In genomic region chr20:16528078-16528477, GRCh38 we compare ENCODE assay signal across 9 cellular contexts. TPM values are rescaled to one million over a fixed set of nuclear protein-coding genes. Genes with fewer than 3 reads are reported as not detected.
DNase-seq lines count a peak whose midpoint lies in the region; ATAC-seq, FAIRE-seq and TF ChIP-seq lines count a peak whose summit lies in the region.
"Had no signal": no experiment of that assay in that cellular context is flagged by ENCODE, and none has a peak within 500 bp of the region (broad histone marks: within the 10 kb centered on the region; RNA-seq: fewer than 3 reads in every experiment).

No MANE protein-coding gene starts in this region.

- H3K9me3 ChIP-seq in gastroesophageal sphincter: no peaks in the 10 kb centered on the region
- no peaks in the 10 kb centered on the region for H3K9me3 ChIP-seq in thymus (ENCODE audit: control insufficient read depth)
- H3K9me3 ChIP-seq: SJSA1 had no signal

- no peaks in the 10 kb centered on the region for H3K27me3 Mint-ChIP-seq in activated naive CD4-positive, alpha-beta T cell treated with anti-CD3 and anti-CD28 coated beads, Interleukin-2, amount 10 ng/mL, durations not matched to agents 7 days and 5 days

- no peaks in the 10 kb centered on the region for H3K4me1 Mint-ChIP-seq in activated naive CD4-positive, alpha-beta T cell treated with anti-CD3 and anti-CD28 coated beads, Interleukin-2, amount 10 ng/mL, durations not matched to agents 7 days and 5 days

- DNase-seq in HTR-8/SVneo (ENCODE audit: insufficient read length, low spot score) (peak; percentile 38), RKO (ENCODE audit: low spot score) (peak; percentile 51), retina (no peak)
- no peak for DNase-seq in activated naive CD4-positive, alpha-beta T cell treated with Interleukin-2 at 50 U/mL for 16 hours
- no peak for DNase-seq in activated naive CD4-positive, alpha-beta T cell treated with anti-CD3 and anti-CD28 coated beads, Interleukin-2, amount 10 ng/mL, durations not matched to agents 7 days and 5 days

- H3K27ac ChIP-seq in gastroesophageal sphincter (no peak overlapping the region), thymus (ENCODE audit: low read depth) (peak overlapping the region; percentile 42)
- H3K27ac ChIP-seq: SJSA1 had no signal

- TF ChIP-seq POLR2A in gastroesophageal sphincter (IDR thresholded peaks at IDR 0.05): no peak

- H3K4me1 ChIP-seq in gastroesophageal sphincter: peaks cover 0 to 10% (median 0%) of the 10 kb centered on the region in 3 donors
- H3K4me1 ChIP-seq in thymus (ENCODE audit: control insufficient read depth, insufficient read depth, low read length): no peaks in the 10 kb centered on the region

- H3K27ac Mint-ChIP-seq in activated naive CD4-positive, alpha-beta T cell treated with anti-CD3 and anti-CD28 coated beads, Interleukin-2, amount 10 ng/mL, durations not matched to agents 7 days and 5 days: no peak overlapping the region

- TF ChIP-seq CTCF in gastroesophageal sphincter (IDR thresholded peaks at IDR 0.05): no peak

- no peak for FAIRE-seq in HTR-8/SVneo (lab: Jason Lieb, UNC)

- no peak overlapping the region for H3K4me3 Mint-ChIP-seq in activated naive CD4-positive, alpha-beta T cell treated with anti-CD3 and anti-CD28 coated beads, Interleukin-2, amount 10 ng/mL, durations not matched to agents 7 days and 5 days

- ATAC-seq in gastroesophageal sphincter (peak; percentile 71), HG03175 (IDR thresholded peaks at IDR 0.05; ENCODE audit: unreplicated experiment) (no peak)

- CTCF ChIA-PET in activated naive CD4-positive, alpha-beta T cell treated with anti-CD3 and anti-CD28 coated beads, Interleukin-2, amount 10 ng/mL, durations not matched to agents 7 days and 5 days (lab: Charles Lee): no interaction called here

- H3K36me3 Mint-ChIP-seq in activated naive CD4-positive, alpha-beta T cell treated with anti-CD3 and anti-CD28 coated beads, Interleukin-2, amount 10 ng/mL, durations not matched to agents 7 days and 5 days: no peaks in the 10 kb centered on the region

- peaks cover 0 to 23% of the 10 kb centered on the region in 2 donors for H3K36me3 ChIP-seq in gastroesophageal sphincter
- no peaks in the 10 kb centered on the region for H3K36me3 ChIP-seq in thymus (ENCODE audit: control insufficient read depth, insufficient read depth)
- H3K36me3 ChIP-seq: SJSA1 had no signal

- no peak overlapping the region for H3K4me3 ChIP-seq in gastroesophageal sphincter
- no peak overlapping the region for H3K4me3 ChIP-seq in thymus (ENCODE audit: low read length)
- H3K4me3 ChIP-seq: SJSA1 had no signal

- no peaks in the 10 kb centered on the region for H3K9me3 Mint-ChIP-seq in activated naive CD4-positive, alpha-beta T cell treated with anti-CD3 and anti-CD28 coated beads, Interleukin-2, amount 10 ng/mL, durations not matched to agents 7 days and 5 days

- no peaks in the 10 kb centered on the region for H3K27me3 ChIP-seq in gastroesophageal sphincter
- H3K27me3 ChIP-seq in thymus (ENCODE audit: control insufficient read depth, insufficient read depth): no peaks in the 10 kb centered on the region
- H3K27me3 ChIP-seq: SJSA1 had no signal

- 3 to 20% methylated on average over 1 to 2 of the region's 5 CpGs for WGBS in gastroesophageal sphincter (ENCODE audit: low coverage in 1 of 2), 2 donors
- 92% methylated on average over 5 of the region's 5 CpGs for WGBS in thymus

- TF ChIP-seq EP300 in gastroesophageal sphincter (IDR thresholded peaks at IDR 0.05): no peak

RNA-seq across cellular contexts. Expression of gene KIF16B, which starts 45.2 kb away (rescaled TPM):
- total RNA-seq in gastroesophageal sphincter: 10 to 100 TPM; 15.9 to 26.6 (median 22.2) TPM
- 5.2 TPM for polyA plus RNA-seq in thymus

Comparison
In these comparisons a context has a peak if more than half of its experiments do, and no peak if none do; other contexts are left out.
1. DNase-seq: peak in HTR-8/SVneo (single experiment) and RKO (single experiment); none in activated naive CD4-positive, alpha-beta T cell treated with Interleukin-2 at 50 U/mL for 16 hours (single experiment), activated naive CD4-positive, alpha-beta T cell treated with anti-CD3 and anti-CD28 coated beads, Interleukin-2, amount 10 ng/mL, durations not matched to agents 7 days and 5 days (single experiment) and retina (single experiment).